17 cellular contexts compared by ENCODE assay signal in the genomic region with DNA sequence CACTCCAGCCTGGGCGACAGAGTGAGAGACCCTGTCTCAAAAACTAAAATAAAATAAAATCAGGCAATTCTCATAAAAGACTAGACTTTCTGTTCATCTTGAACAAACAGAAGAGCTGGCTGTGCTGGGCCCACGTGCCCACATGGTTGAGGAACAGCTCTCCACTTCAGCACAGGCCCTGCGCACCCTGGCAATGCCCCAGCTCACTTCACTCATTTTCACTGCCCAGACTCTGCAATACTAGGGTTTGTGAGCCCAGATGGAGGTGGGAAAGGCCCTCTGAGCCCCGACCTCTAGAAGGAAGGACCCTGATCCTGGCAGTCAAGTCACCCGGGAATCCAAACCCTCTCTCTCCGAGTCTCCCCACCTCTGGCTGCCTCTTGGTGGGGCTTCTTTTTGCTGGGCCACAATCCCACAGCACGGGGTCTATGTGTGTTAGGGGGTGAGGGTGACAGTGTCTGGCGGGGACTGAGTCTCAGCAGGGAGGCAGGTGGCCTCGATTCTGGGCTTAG. TPM values are rescaled to one million over a fixed set of nuclear protein-coding genes. Genes with fewer than 3 reads are reported as not detected.
"Had no signal": no experiment of that assay in that cellular context is flagged by ENCODE, and none has a peak within 500 bp of the region (broad histone marks: within the 10 kb centered on the region; RNA-seq: fewer than 3 reads in every experiment).

No MANE protein-coding gene starts in this region.

- H3K9ac ChIP-seq: parathyroid adenoma had no signal

- ATAC-seq: foreskin keratinocyte; left lobe of liver; lower lobe of right lung; sciatic nerve; stimulated activated naive CD8-positive, alpha-beta T cell treated with anti-CD3 and anti-CD28 coated beads, Interleukin-15, Interleukin-2, amounts not matched to agents 100 U/mL and 50 U/mL, for 24 hours had no signal

- H3K4me3 ChIP-seq: lower lobe of right lung, prostate gland, skin epidermis, tibial nerve had no signal

- H3K4me1 ChIP-seq: foreskin keratinocyte, lower lobe of right lung, parathyroid adenoma, prostate gland, tibial nerve had no signal

- H3K79me2 ChIP-seq: parathyroid adenoma had no signal

- H2AFZ ChIP-seq: parathyroid adenoma had no signal

- H3K27me3 ChIP-seq: foreskin keratinocyte, tibial nerve had no signal

- DNase-seq: cerebellar nuclear complex; dermis blood vessel endothelial cell; erythroblast; foreskin keratinocyte; hippocampal formation; lower lobe of right lung; midbrain; naive B cell; stimulated activated CD4-positive, alpha-beta T cell treated with anti-CD3 and anti-CD28 coated beads, Interleukin-12 subunit alpha, Interleukin-12 subunit beta, amount 100 ng/mL, for 4 hours; stimulated activated naive CD8-positive, alpha-beta T cell treated with anti-CD3 and anti-CD28 coated beads, Interleukin-15, Interleukin-2, amounts not matched to agents 100 U/mL and 50 U/mL, for 24 hours had no signal

- H3K36me3 ChIP-seq: lower lobe of right lung, prostate gland, tibial nerve had no signal

- H3K9me3 ChIP-seq: lower lobe of right lung, prostate gland, tibial nerve had no signal

- H3K27ac ChIP-seq: foreskin keratinocyte, lower lobe of right lung, parathyroid adenoma, prostate gland, skin epidermis, tibial nerve had no signal

RNA-seq across cellular contexts. Expression of gene MYLK3, which starts 14.8 kb away (rescaled TPM):
- total RNA-seq: endothelial cell of umbilical vein had no signal
- polyA plus RNA-seq: endothelial cell of umbilical vein, foreskin keratinocyte had no signal
